In the genomic region with DNA sequence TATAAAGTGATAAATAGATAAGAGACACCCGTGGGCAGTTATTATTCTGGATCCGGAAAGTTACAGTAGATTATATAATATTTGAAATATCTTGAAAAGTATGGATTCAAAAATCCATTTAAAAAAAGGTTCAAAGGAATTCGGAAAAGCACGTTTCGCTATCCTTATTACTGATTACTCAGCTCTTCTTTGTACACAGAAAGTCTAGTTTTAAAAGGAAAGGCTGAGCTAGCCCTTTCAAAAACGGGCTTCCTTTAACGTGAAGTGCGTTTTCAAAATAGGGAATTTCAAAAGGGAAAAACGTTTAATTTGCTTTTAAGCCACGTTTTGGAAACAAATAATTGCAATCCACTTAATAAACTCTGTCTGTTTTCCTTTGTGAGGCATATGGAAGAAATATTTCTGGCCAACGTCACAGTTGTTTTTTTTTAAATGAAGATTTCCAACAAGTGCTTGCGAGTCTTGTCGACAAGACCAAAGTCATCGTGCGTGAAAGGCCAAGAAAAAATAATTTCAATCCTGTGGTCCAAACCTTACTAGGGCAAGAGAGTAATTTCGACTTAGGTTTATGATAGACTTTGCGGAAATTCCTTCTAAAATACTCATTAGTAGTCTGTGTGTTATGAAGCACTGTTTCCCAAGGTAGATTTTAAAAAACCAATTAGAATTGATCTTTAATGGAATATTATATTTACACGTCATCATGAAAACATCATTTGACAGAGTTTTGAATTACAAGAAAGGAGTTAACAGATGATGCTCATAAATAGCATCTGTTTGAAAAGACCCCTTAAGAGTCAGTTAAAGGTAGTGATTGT, we compare ENCODE assay signal across 8 cellular contexts. TPM values are rescaled to one million over a fixed set of nuclear protein-coding genes. Genes with fewer than 3 reads are reported as not detected.
DNase-seq lines count a peak whose midpoint lies in the region; ATAC-seq, FAIRE-seq and TF ChIP-seq lines count a peak whose summit lies in the region.

No MANE protein-coding gene starts in this region.

- H3K27ac ChIP-seq in MM.1S (ENCODE audit: low read length) (peak overlapping the region; percentile 45; the same call in 1 of the 2 replicates), GM12878 (ENCODE audit: control insufficient read depth, insufficient read depth) (no peak overlapping the region), liver (ENCODE audit: low read depth in 1 of 2, low read length in 2 of 2) (peak overlapping the region; percentile 96 to 97), thyroid gland (peak overlapping the region; percentile 92 to 99 (median 95))

- intact Hi-C loops in GM12878 (cut with micrococcal nuclease; ENCODE audit: unreplicated experiment) (no loop called here), thyroid gland (cut with DNase I) (loop anchor here (10.0 kb wide), 1 partner anchor 797 kb away; the partner anchor contains the start of gene BMI1)

- 25% methylated on average over 18 of the region's 18 CpGs for WGBS in GM12878 (ENCODE audit: insufficient coverage, insufficient replicate concordance, low lambda C conversion rate, missing lambda C conversion rate)
- WGBS in liver = 17% methylated on average over 18 of the region's 18 CpGs
- WGBS in thyroid gland, 2 donors = 65 to 68% methylated on average over 18 of the region's 18 CpGs

- TF ChIP-seq RAD21 in GM12878 (IDR thresholded peaks at IDR 0.05; ENCODE audit: insufficient read depth, low read depth, low read length) = no peak
- TF ChIP-seq RAD21 in liver (IDR thresholded peaks at IDR 0.05) = no peak

- H3K9me3 ChIP-seq in ES-I3 (ENCODE audit: control insufficient read depth, insufficient read depth, low read length) (no peaks in the 10 kb centered on the region), MM.1S (replicated peaks; ENCODE audit: insufficient read depth, low read length) (no peaks in the 10 kb centered on the region), GM12878 (replicated peaks; ENCODE audit: control insufficient read depth, insufficient read depth, low read length) (no peaks in the 10 kb centered on the region), liver (ENCODE audit: control insufficient read depth in 4 of 4, low read length in 3 of 4) (no peaks in the 10 kb centered on the region), thyroid gland (no peaks in the 10 kb centered on the region)

- H3K9ac ChIP-seq in ES-I3 (ENCODE audit: low read depth, low read length) (peak overlapping the region; percentile 91), MM.1S (ENCODE audit: low read length) (peak overlapping the region; percentile 54; the same call in 1 of the 2 replicates), GM12878 (ENCODE audit: control insufficient read depth, insufficient read depth, low read length) (peak overlapping the region; percentile 50; the same call in 1 of the 2 replicates), liver (ENCODE audit: low read depth in 1 of 2, low read length in 2 of 2) (peak overlapping the region; percentile 61 to 75)

- H3K27me3 ChIP-seq in MM.1S (replicated peaks; ENCODE audit: insufficient read depth, low read length) (peaks cover 28% of the 10 kb centered on the region), GM12878 (replicated peaks in 1 of 2; ENCODE audit: control insufficient read depth in 2 of 2, insufficient read depth in 2 of 2, low read length in 1 of 2) (peaks cover 0 to 4% of the 10 kb centered on the region in 2 experiments; a peak in 1 of 4 replicates), liver (ENCODE audit: control insufficient read depth in 4 of 4, insufficient read depth in 4 of 4, low read length in 3 of 4) (no peaks in the 10 kb centered on the region), thyroid gland (no peaks in the 10 kb centered on the region)

- H3K36me3 ChIP-seq in ES-I3 (ENCODE audit: insufficient read depth, low read length) (no peaks in the 10 kb centered on the region), MM.1S (replicated peaks; ENCODE audit: insufficient read depth, low read length) (no peaks in the 10 kb centered on the region), GM12878 (ENCODE audit: control insufficient read depth in 2 of 2, insufficient read depth in 2 of 2, low read length in 1 of 2) (no peaks in the 10 kb centered on the region), liver (ENCODE audit: control insufficient read depth in 4 of 4, insufficient read depth in 3 of 4, low read depth in 1 of 4, low read length in 3 of 4) (no peaks in the 10 kb centered on the region), thyroid gland (no peaks in the 10 kb centered on the region)

- peak overlapping the region; percentile 80; the same call in 1 of the 2 replicates for H2AFZ ChIP-seq in MM.1S (ENCODE audit: low read length)
- peak overlapping the region; percentile 48 for H2AFZ ChIP-seq in GM12878 (ENCODE audit: control insufficient read depth, low read depth, low read length)

- RAD21 ChIA-PET in GM12878 (lab: Charles Lee; ENCODE audit: unreplicated experiment) = interaction anchor here (1.1 kb wide), 1 partner anchor 31 kb away, joined by 3 read pairs; no protein-coding TSS in a partner anchor

- in situ Hi-C loops in GM12878 (cut with MboI) = loop anchor here (5.0 kb wide), 1 partner anchor 789 kb away; the partner anchor contains the start of gene COMMD3

- TF ChIP-seq CTCF in MM.1S (IDR thresholded peaks at IDR 0.05; ENCODE audit: low read length) (no peak), GM12878 (IDR thresholded peaks at IDR 0.05 in 2 of 3, conservative IDR thresholded peaks at IDR 0.05 in 1 of 3; ENCODE audit: control insufficient read depth in 2 of 3, extremely low read depth in 1 of 3, insufficient read depth in 1 of 3, low read depth in 3 of 3, low read length in 3 of 3) (no peak), liver (IDR thresholded peaks at IDR 0.05; ENCODE audit: low read depth, low read length, missing input control) (no peak), thyroid gland (IDR thresholded peaks at IDR 0.05) (no peak)

- H3K79me2 ChIP-seq in MM.1S (ENCODE audit: low read length) = no peaks in the 10 kb centered on the region
- H3K79me2 ChIP-seq in GM12878 (ENCODE audit: control insufficient read depth, insufficient read depth, low read length) = no peaks in the 10 kb centered on the region

- FAIRE-seq in GM12878 (lab: Jason Lieb, UNC) = no peak

- POLR2A ChIA-PET in GM12878 (lab: Charles Lee) = interaction anchor here (0.6 kb wide), 1 partner anchor 104 kb away, joined by 3 read pairs; no protein-coding TSS in a partner anchor

- DNase-seq in MM.1S = no peak
- no peak for DNase-seq in GM12878 (ENCODE audit: low read depth, low spot score)
- no peak for DNase-seq in thyroid gland
- no peak for DNase-seq in activated gamma-delta T cell (lab: John Stamatoyannopoulos, UW)
- no peak for DNase-seq in AG08395 (ENCODE audit: low spot score)

- BruUV-seq in GM12878 (replicated peaks; lab: Mats Ljungman, UMichigan) = no TSS peak

- no peak for TF ChIP-seq EP300 in GM12878 (IDR thresholded peaks at IDR 0.05; ENCODE audit: borderline replicate concordance in 1 of 2, control insufficient read depth in 1 of 2, low read depth in 2 of 2, low read length in 2 of 2)

- no peaks in the 10 kb centered on the region for H3K9me2 ChIP-seq in MM.1S (replicated peaks; ENCODE audit: insufficient read depth, low read length)

- CTCF ChIA-PET in GM12878 (lab: Yijun Ruan, JAX) = no interaction called here

- H3K4me3 ChIP-seq in MM.1S (ENCODE audit: low read length) = peak overlapping the region; percentile 63
- H3K4me3 ChIP-seq in GM12878 = peak overlapping the region; percentile 80; the same call in 1 of the 2 replicates
- H3K4me3 ChIP-seq in liver (ENCODE audit: low read depth in 1 of 3, low read length in 3 of 3) = peak overlapping the region; percentile 53 to 82 (median 74)
- peak overlapping the region in 2 of 3 donors; percentile 11 to 67 for H3K4me3 ChIP-seq in thyroid gland (replicated peaks in 1 of 3)

- no peaks in the 10 kb centered on the region for H4K20me1 ChIP-seq in MM.1S (ENCODE audit: insufficient read depth, low read length)
- no peaks in the 10 kb centered on the region for H4K20me1 ChIP-seq in GM12878 (ENCODE audit: control insufficient read depth, insufficient read depth)

- peak overlapping the region; percentile 79 for H3K4me2 ChIP-seq in MM.1S (ENCODE audit: low read depth, low read length)
- H3K4me2 ChIP-seq in GM12878 (ENCODE audit: control insufficient read depth, insufficient read depth) = peak overlapping the region; percentile 83

- SMC1A ChIA-PET in GM12878 (lab: Charles Lee; ENCODE audit: uncharacterized antibody, unreplicated experiment) = interaction anchor here (1.0 kb wide), 1 partner anchor 32 kb away, joined by 4 read pairs; no protein-coding TSS in a partner anchor

- peaks cover 26% of the 10 kb centered on the region for H3F3A ChIP-seq in MM.1S (ENCODE audit: insufficient read depth, low read length)

- H3K4me1 ChIP-seq in ES-I3 (ENCODE audit: insufficient read depth, low read length) (peaks cover 21% of the 10 kb centered on the region), MM.1S (ENCODE audit: low read length) (peaks cover 8% of the 10 kb centered on the region; the same call in 1 of the 2 replicates), GM12878 (ENCODE audit: control insufficient read depth, insufficient read depth, low read length) (peaks cover 13% of the 10 kb centered on the region), liver (ENCODE audit: control insufficient read depth in 4 of 4, insufficient read depth in 4 of 4, low read length in 3 of 4) (peaks cover 0 to 27% (median 9%) of the 10 kb centered on the region in 4 donors), thyroid gland (peaks cover 2 to 16% of the 10 kb centered on the region in 2 donors)

- ATAC-seq in GM12878 = no peak
- no peak for ATAC-seq in GM18519 (IDR thresholded peaks at IDR 0.05; ENCODE audit: low FRiP score, unreplicated experiment)

- TF ChIP-seq POLR2A in GM12878 (IDR thresholded peaks at IDR 0.05; ENCODE audit: low read depth, low read length) = no peak
- no peak for TF ChIP-seq POLR2A in thyroid gland (IDR thresholded peaks at IDR 0.05)

RNA-seq across cellular contexts. Expression of gene SKIDA1, which starts 2.4 kb away (rescaled TPM):
- total RNA-seq in GM12878 (2013; cell fraction: nucleolus; rRNA removed) = 0.22 and 0.35 TPM in 2 replicates
- total RNA-seq in GM12878 (2014; rRNA removed) (0.23 and 0.98 TPM in 2 replicates), GM12878 (2014; rRNA removed; fragmentation: Illumina TruSeq; extraction: Trizol) (0.28 and 0.45 TPM in 2 replicates), GM12878 (2021) (0.13 and 0.72 TPM in 2 replicates), liver (1 to 10 TPM; 2.3 to 2.6 TPM), thyroid gland (1 to 10 TPM; 3.1 to 9.9 (median 7.1) TPM)
- polyA plus RNA-seq in GM12878 (2011; ENCODE audit: low read depth) = not detected
- polyA plus RNA-seq in GM12878 (2011; rRNA removed) (0.04 and 0.05 TPM in 2 replicates), GM12878 (2014; fragmentation: Illumina TruSeq; extraction: Trizol) (0.26 and 0.65 TPM in 2 replicates), GM12878 (2014; fragmentation: Nextera tagmentation; extraction: Ambion mirVana) (under 1 TPM; 0.08 to 0.29 TPM), GM12878 (2014; rRNA removed) (0.53 and 0.90 TPM in 2 replicates), GM12878 (2016; fragmentation: Nextera tagmentation; extraction: Ambion mirVana) (under 1 TPM; 0.63 to 0.78 TPM), liver (under 1 TPM; 0.63 to 0.84 TPM)
- 0.03 and 0.10 TPM in 2 replicates for polyA plus RNA-seq in GM12878 (2011; cell fraction: cytosol; rRNA removed)
- 0.06 TPM in 1 of 2 replicates, not detected in the other for polyA plus RNA-seq in GM12878 (2011; cell fraction: nucleus; rRNA removed)
- 0.16 and 0.28 TPM in 2 replicates for polyA plus RNA-seq in GM12878 (2012)
- polyA minus RNA-seq in GM12878 (2011; rRNA and poly(A)+ RNA removed) = 0.05 and 0.15 TPM in 2 replicates
- polyA minus RNA-seq in GM12878 (2011; cell fraction: cytosol; rRNA and poly(A)+ RNA removed) = not detected in 2 replicates
- not detected in 2 replicates for polyA minus RNA-seq in GM12878 (2011; cell fraction: nucleus; rRNA and poly(A)+ RNA removed)

RNA-seq across cellular contexts. Expression of gene MLLT10, which starts 6.2 kb away (rescaled TPM):
- 240 and 255 TPM in 2 replicates for total RNA-seq in GM12878 (2013; cell fraction: nucleolus; rRNA removed)
- total RNA-seq in GM12878 (2014; rRNA removed) (37.1 and 45.6 TPM in 2 replicates), GM12878 (2014; rRNA removed; fragmentation: Illumina TruSeq; extraction: Trizol) (27.5 and 30.1 TPM in 2 replicates), GM12878 (2021) (32.2 and 36.7 TPM in 2 replicates), liver (10 to 100 TPM; 31.4 to 47.4 TPM), thyroid gland (100 to 1,000 TPM in 1 of 4 donors, 10 to 100 TPM in 3; 46.3 to 109 (median 57.7) TPM)
- polyA plus RNA-seq in GM12878 (2011; ENCODE audit: low read depth) = 34.5 TPM
- polyA plus RNA-seq in GM12878 (2011; rRNA removed) (61.1 and 61.5 TPM in 2 replicates), GM12878 (2014; fragmentation: Illumina TruSeq; extraction: Trizol) (29.5 and 39.5 TPM in 2 replicates), GM12878 (2014; fragmentation: Nextera tagmentation; extraction: Ambion mirVana) (10 to 100 TPM in 1 of 2 experiments, 1 to 10 TPM in 1; 8.7 to 12.1 TPM), GM12878 (2014; rRNA removed) (32.8 and 37.4 TPM in 2 replicates), GM12878 (2016; fragmentation: Nextera tagmentation; extraction: Ambion mirVana) (10 to 100 TPM; 13.8 to 16.3 TPM), liver (10 to 100 TPM; 11.9 to 13.9 TPM)
- polyA plus RNA-seq in GM12878 (2011; cell fraction: cytosol; rRNA removed) = 41.5 and 44.6 TPM in 2 replicates
- 63.2 and 68.2 TPM in 2 replicates for polyA plus RNA-seq in GM12878 (2011; cell fraction: nucleus; rRNA removed)
- polyA plus RNA-seq in GM12878 (2012) = 19.2 and 23.0 TPM in 2 replicates
- 95.6 and 97.9 TPM in 2 replicates for polyA minus RNA-seq in GM12878 (2011; rRNA and poly(A)+ RNA removed)
- 15.5 and 19.3 TPM in 2 replicates for polyA minus RNA-seq in GM12878 (2011; cell fraction: cytosol; rRNA and poly(A)+ RNA removed)
- 74.1 and 152 TPM in 2 replicates for polyA minus RNA-seq in GM12878 (2011; cell fraction: nucleus; rRNA and poly(A)+ RNA removed)
